Comparison of ENCODE assay signal across 12 cellular contexts in genomic region chr2:98558852-98559530, GRCh38. TPM values are rescaled to one million over a fixed set of nuclear protein-coding genes. Genes with fewer than 3 reads are reported as not detected.
DNase-seq lines count a peak whose midpoint lies in the region; ATAC-seq, FAIRE-seq and TF ChIP-seq lines count a peak whose summit lies in the region.
"Had no signal": no experiment of that assay in that cellular context is flagged by ENCODE, and none has a peak within 500 bp of the region (broad histone marks: within the 10 kb centered on the region; RNA-seq: fewer than 3 reads in every experiment).

No MANE protein-coding gene starts in this region.

- H3K4me1 Mint-ChIP-seq in activated T-cell treated with anti-CD3 and anti-CD28 coated beads, Interleukin-2, amount 50 U/mL, for 24 hours (ENCODE audit: low read depth), result peaks cover 34% of the 10 kb centered on the region
- H3K4me1 Mint-ChIP-seq in activated T-cell treated with anti-CD3 and anti-CD28 coated beads, Interleukin-2, amount 50 U/mL, for 4 hours (ENCODE audit: low read depth), result peaks cover 18% of the 10 kb centered on the region
- H3K4me1 Mint-ChIP-seq in activated CD8-positive, alpha-beta T cell treated with anti-CD3 and anti-CD28 coated beads, Interleukin-2, amount 10 ng/mL, durations not matched to agents 7 days and 5 days (ENCODE audit: low read depth), result peaks cover 81% of the 10 kb centered on the region
- peaks cover 48% of the 10 kb centered on the region for H3K4me1 Mint-ChIP-seq in stimulated activated effector memory CD8-positive, alpha-beta T cell treated with anti-CD3 and anti-CD28 coated beads, Interleukin-12 subunit alpha, Interleukin-12 subunit beta, amount 100 ng/mL, for 72 hours

- H3K9me3 Mint-ChIP-seq in activated T-cell treated with anti-CD3 and anti-CD28 coated beads, Interleukin-2, amount 50 U/mL, for 24 hours, result no peaks in the 10 kb centered on the region
- no peaks in the 10 kb centered on the region for H3K9me3 Mint-ChIP-seq in activated T-cell treated with anti-CD3 and anti-CD28 coated beads, Interleukin-2, amount 50 U/mL, for 4 hours
- H3K9me3 Mint-ChIP-seq in activated CD8-positive, alpha-beta T cell treated with anti-CD3 and anti-CD28 coated beads, Interleukin-2, amount 10 ng/mL, durations not matched to agents 7 days and 5 days (ENCODE audit: insufficient read depth), result no peaks in the 10 kb centered on the region
- H3K9me3 Mint-ChIP-seq in stimulated activated effector memory CD8-positive, alpha-beta T cell treated with anti-CD3 and anti-CD28 coated beads, Interleukin-12 subunit alpha, Interleukin-12 subunit beta, amount 100 ng/mL, for 72 hours, result no peaks in the 10 kb centered on the region
- H3K9me3 Mint-ChIP-seq: stimulated activated naive CD8-positive, alpha-beta T cell treated with anti-CD3 and anti-CD28 coated beads, Interleukin-15, amount 100 ng/mL, for 72 hours had no signal

- H3K36me3 Mint-ChIP-seq in activated T-cell treated with anti-CD3 and anti-CD28 coated beads, Interleukin-2, amount 50 U/mL, for 24 hours (ENCODE audit: low read depth), result peaks cover 90% of the 10 kb centered on the region
- peaks cover 28% of the 10 kb centered on the region for H3K36me3 Mint-ChIP-seq in activated T-cell treated with anti-CD3 and anti-CD28 coated beads, Interleukin-2, amount 50 U/mL, for 4 hours (ENCODE audit: insufficient read depth)
- H3K36me3 Mint-ChIP-seq in activated CD8-positive, alpha-beta T cell treated with anti-CD3 and anti-CD28 coated beads, Interleukin-2, amount 10 ng/mL, durations not matched to agents 7 days and 5 days (ENCODE audit: low read depth), result peaks cover 85% of the 10 kb centered on the region
- H3K36me3 Mint-ChIP-seq in stimulated activated effector memory CD8-positive, alpha-beta T cell treated with anti-CD3 and anti-CD28 coated beads, Interleukin-12 subunit alpha, Interleukin-12 subunit beta, amount 100 ng/mL, for 72 hours, result peaks cover 94% of the 10 kb centered on the region

- no peak for FAIRE-seq in pancreas (lab: Jason Lieb, UNC)

- H3K27ac ChIP-seq in pancreas, result no peak overlapping the region

- no peak for DNase-seq in activated T-cell treated with anti-CD3 and anti-CD28 coated beads, Interleukin-2, amount 50 U/mL, for 24 hours
- DNase-seq in activated T-cell treated with anti-CD3 and anti-CD28 coated beads, Interleukin-2, amount 50 U/mL, for 4 hours, result no peak
- DNase-seq in activated CD8-positive, alpha-beta T cell treated with anti-CD3 and anti-CD28 coated beads, Interleukin-2, amount 10 ng/mL, durations not matched to agents 7 days and 5 days, result no peak
- DNase-seq in fibroblast of mammary gland (ENCODE audit: low read depth) (peak; percentile 13), dermis blood vessel endothelial cell (no peak), NCI-H146 treated with DMSO at 0.1 percent for 48 hours (lab: John Stamatoyannopoulos, UW; ENCODE audit: unreplicated experiment) (no peak), pancreas (no peak)
- DNase-seq in stimulated activated effector memory CD8-positive, alpha-beta T cell treated with anti-CD3 and anti-CD28 coated beads, Interleukin-12 subunit alpha, Interleukin-12 subunit beta, amount 100 ng/mL, for 72 hours (ENCODE audit: low spot score in 2 of 2), result no peak
- DNase-seq: amniotic stem cell; NCI-H2171 treated with DMSO at 0.1 percent for 48 hours; SHP77 treated with DMSO at 0.1 percent for 48 hours; stimulated activated naive CD8-positive, alpha-beta T cell treated with anti-CD3 and anti-CD28 coated beads, Interleukin-15, amount 100 ng/mL, for 72 hours had no signal

- H3K27ac Mint-ChIP-seq in activated T-cell treated with anti-CD3 and anti-CD28 coated beads, Interleukin-2, amount 50 U/mL, for 24 hours, result peak overlapping the region; percentile 54
- H3K27ac Mint-ChIP-seq in activated CD8-positive, alpha-beta T cell treated with anti-CD3 and anti-CD28 coated beads, Interleukin-2, amount 10 ng/mL, durations not matched to agents 7 days and 5 days, result peak overlapping the region; percentile 71
- H3K27ac Mint-ChIP-seq in stimulated activated effector memory CD8-positive, alpha-beta T cell treated with anti-CD3 and anti-CD28 coated beads, Interleukin-12 subunit alpha, Interleukin-12 subunit beta, amount 100 ng/mL, for 72 hours, result peak overlapping the region; percentile 91

- no peak for ATAC-seq in activated T-cell treated with anti-CD3 and anti-CD28 coated beads, Interleukin-2, amount 50 U/mL, for 4 hours
- ATAC-seq in activated CD8-positive, alpha-beta T cell treated with anti-CD3 and anti-CD28 coated beads, Interleukin-2, amount 10 ng/mL, durations not matched to agents 7 days and 5 days, result no peak
- ATAC-seq in stimulated activated effector memory CD8-positive, alpha-beta T cell treated with anti-CD3 and anti-CD28 coated beads, Interleukin-12 subunit alpha, Interleukin-12 subunit beta, amount 100 ng/mL, for 72 hours, result peak; percentile 40
- no peak for ATAC-seq in pancreas

- H3K4me1 ChIP-seq in pancreas, result no peaks in the 10 kb centered on the region

- WGBS in pancreas, 2 donors, result 94 to 96% methylated on average over 16 of the region's 16 CpGs

- H3K27me3 Mint-ChIP-seq in activated T-cell treated with anti-CD3 and anti-CD28 coated beads, Interleukin-2, amount 50 U/mL, for 24 hours, result no peaks in the 10 kb centered on the region
- no peaks in the 10 kb centered on the region for H3K27me3 Mint-ChIP-seq in activated T-cell treated with anti-CD3 and anti-CD28 coated beads, Interleukin-2, amount 50 U/mL, for 4 hours (ENCODE audit: low read depth)
- no peaks in the 10 kb centered on the region for H3K27me3 Mint-ChIP-seq in activated CD8-positive, alpha-beta T cell treated with anti-CD3 and anti-CD28 coated beads, Interleukin-2, amount 10 ng/mL, durations not matched to agents 7 days and 5 days (ENCODE audit: low read depth)
- H3K27me3 Mint-ChIP-seq: stimulated activated naive CD8-positive, alpha-beta T cell treated with anti-CD3 and anti-CD28 coated beads, Interleukin-15, amount 100 ng/mL, for 72 hours had no signal

- H3K36me3 ChIP-seq in pancreas, result peaks cover 0 to 6% (median 0%) of the 10 kb centered on the region in 3 donors

- intact Hi-C loops in pancreas (cut with DNase I), result no loop called here

- POLR2A ChIA-PET in activated CD8-positive, alpha-beta T cell treated with anti-CD3 and anti-CD28 coated beads, Interleukin-2, amount 10 ng/mL, durations not matched to agents 7 days and 5 days (lab: Charles Lee), result no interaction called here

- CTCF ChIA-PET in activated CD8-positive, alpha-beta T cell treated with anti-CD3 and anti-CD28 coated beads, Interleukin-2, amount 10 ng/mL, durations not matched to agents 7 days and 5 days (lab: Charles Lee), result interaction anchor here (0.8 to 5.5 kb wide), 13 partner anchors 10 to 597 kb away, joined by 3 to 43 read pairs (median 3); no protein-coding TSS in a partner anchor

- no peak for TF ChIP-seq CTCF in fibroblast of mammary gland (conservative IDR thresholded peaks at IDR 0.05; ENCODE audit: control insufficient read depth, insufficient read depth, low read depth, low read length)
- no peak for TF ChIP-seq CTCF in pancreas (IDR thresholded peaks at IDR 0.05)

- H3K4me3 ChIP-seq in fibroblast of mammary gland (ENCODE audit: control insufficient read depth, low read depth, low read length) (no peak overlapping the region), pancreas (no peak overlapping the region)

- no peaks in the 10 kb centered on the region for H3K9me3 ChIP-seq in pancreas

- no peaks in the 10 kb centered on the region for H3K27me3 ChIP-seq in pancreas

- H3K4me3 Mint-ChIP-seq in activated T-cell treated with anti-CD3 and anti-CD28 coated beads, Interleukin-2, amount 50 U/mL, for 24 hours, result no peak overlapping the region
- no peak overlapping the region for H3K4me3 Mint-ChIP-seq in activated T-cell treated with anti-CD3 and anti-CD28 coated beads, Interleukin-2, amount 50 U/mL, for 4 hours
- peak overlapping the region; percentile 35 for H3K4me3 Mint-ChIP-seq in activated CD8-positive, alpha-beta T cell treated with anti-CD3 and anti-CD28 coated beads, Interleukin-2, amount 10 ng/mL, durations not matched to agents 7 days and 5 days
- no peak overlapping the region for H3K4me3 Mint-ChIP-seq in stimulated activated effector memory CD8-positive, alpha-beta T cell treated with anti-CD3 and anti-CD28 coated beads, Interleukin-12 subunit alpha, Interleukin-12 subunit beta, amount 100 ng/mL, for 72 hours
- H3K4me3 Mint-ChIP-seq: stimulated activated naive CD8-positive, alpha-beta T cell treated with anti-CD3 and anti-CD28 coated beads, Interleukin-15, amount 100 ng/mL, for 72 hours had no signal

RNA-seq across cellular contexts. Expression of gene COA5, which starts 49.3 kb away (rescaled TPM):
- 10 to 100 TPM; 14.5 to 17.6 (median 15.9) TPM for total RNA-seq in activated T-cell treated with anti-CD3 and anti-CD28 coated beads, Interleukin-2, amount 50 U/mL, for 4 hours
- total RNA-seq in activated CD8-positive, alpha-beta T cell treated with anti-CD3 and anti-CD28 coated beads, Interleukin-2, amount 10 ng/mL, durations not matched to agents 7 days and 5 days, result 10 to 100 TPM; 18.8 to 21.8 TPM
- 20.0 and 23.7 TPM in 2 replicates for total RNA-seq in dermis blood vessel endothelial cell
- total RNA-seq in pancreas, result 10 to 100 TPM in 4 of 6 donors, 1 to 10 TPM in 2; 9.3 to 16.8 (median 10.6) TPM
- 10 to 100 TPM; 26.0 to 41.0 TPM for polyA plus RNA-seq in pancreas

RNA-seq across cellular contexts. Expression of gene UNC50, which starts 49.4 kb away (rescaled TPM):
- 10 to 100 TPM; 30.2 to 39.1 (median 35.9) TPM for total RNA-seq in activated T-cell treated with anti-CD3 and anti-CD28 coated beads, Interleukin-2, amount 50 U/mL, for 4 hours
- 10 to 100 TPM; 25.5 to 26.1 TPM for total RNA-seq in activated CD8-positive, alpha-beta T cell treated with anti-CD3 and anti-CD28 coated beads, Interleukin-2, amount 10 ng/mL, durations not matched to agents 7 days and 5 days
- total RNA-seq in dermis blood vessel endothelial cell (48.2 and 58.0 TPM in 2 replicates), pancreas (10 to 100 TPM; 11.9 to 23.3 (median 15.1) TPM)
- 10 to 100 TPM; 22.9 to 38.1 TPM for polyA plus RNA-seq in pancreas
